Comparison of ENCODE assay signal across 17 cellular contexts in the genomic region with DNA sequence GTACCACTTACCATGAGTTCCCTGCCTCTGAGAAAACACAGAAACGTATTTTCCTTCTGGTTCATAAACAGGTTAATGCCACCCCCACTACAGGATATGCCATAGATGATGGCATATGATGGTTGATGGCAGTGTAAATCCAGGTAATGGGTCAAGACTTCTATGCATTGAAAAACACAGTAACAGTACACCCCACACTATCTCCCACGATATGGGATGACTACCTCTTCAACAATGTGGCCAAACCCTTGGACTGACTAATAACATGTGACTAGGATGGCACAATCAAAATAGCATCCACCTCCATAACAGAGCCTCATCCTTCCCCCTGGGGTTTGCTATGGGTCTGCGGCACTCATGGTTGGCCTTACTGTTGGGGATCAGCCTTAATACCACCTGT.
"Had no signal": no experiment of that assay in that cellular context is flagged by ENCODE, and none has a peak within 500 bp of the region (broad histone marks: within the 10 kb centered on the region; RNA-seq: fewer than 3 reads in every experiment).

No MANE protein-coding gene starts in this region.

- H3K9me3 ChIP-seq: colonic mucosa, thyroid gland had no signal

- H3K27ac ChIP-seq: adrenal gland, colonic mucosa, hepatocyte, neutrophil, parathyroid adenoma, thyroid gland, WERI-Rb-1 had no signal

- DNase-seq: activated CD4-positive, alpha-beta memory T cell treated with anti-CD3 and anti-CD28 coated beads, Interleukin-2, amount 10 ng/mL, durations not matched to agents 7 days and 5 days; activated CD4-positive, alpha-beta T cell treated with anti-CD3 and anti-CD28 coated beads for 36 hours; activated naive CD4-positive, alpha-beta T cell treated with anti-CD3 and anti-CD28 coated beads, Interleukin-2, amount 50 U/mL, for 16 hours; activated T-cell treated with anti-CD3 and anti-CD28 coated beads, Interleukin-2, amount 50 U/mL, for 24 hours; adrenal gland; caudate nucleus; colonic mucosa; left ventricle myocardium superior; mesendoderm; natural killer cell; stimulated activated CD4-positive, alpha-beta T cell treated with anti-CD3 and anti-CD28 coated beads, Interleukin-2, amount 100 ng/mL, for 48 hours; T-helper 1 cell; thyroid gland; WERI-Rb-1 had no signal

- H3K27me3 ChIP-seq: adrenal gland, colonic mucosa, hepatocyte, neutrophil, thyroid gland had no signal

- H2AFZ ChIP-seq: hepatocyte, parathyroid adenoma had no signal

- H3K4me1 ChIP-seq: adrenal gland, colonic mucosa, parathyroid adenoma, thyroid gland had no signal

- H3K4me3 ChIP-seq: adrenal gland, colonic mucosa, hepatocyte, thyroid gland had no signal

- H3K9ac ChIP-seq: parathyroid adenoma had no signal

- H3K36me3 ChIP-seq: adrenal gland, neutrophil had no signal

- H3K79me2 ChIP-seq: hepatocyte, parathyroid adenoma had no signal

- H3K4me2 ChIP-seq: hepatocyte had no signal
